Comparison of ENCODE assay signal across 14 cellular contexts in the genomic region with DNA sequence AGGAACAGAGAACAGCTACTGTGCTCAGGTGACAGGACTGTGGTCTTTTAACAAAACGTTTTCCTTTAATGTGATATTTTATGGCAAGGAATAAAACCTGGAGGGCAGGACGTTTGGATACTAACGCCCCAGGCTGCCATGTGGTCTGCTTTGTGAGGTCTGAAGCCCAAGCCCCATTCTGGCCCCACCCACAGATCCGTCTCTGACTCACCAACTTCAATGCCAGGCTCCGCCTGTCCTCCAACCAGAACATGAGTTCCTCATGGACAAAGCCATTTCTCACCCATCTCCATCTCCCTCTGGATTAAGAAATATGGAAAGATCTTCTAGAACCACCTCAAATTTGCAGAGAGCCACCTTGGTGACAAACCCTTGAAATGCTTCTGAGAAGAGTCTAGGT.
A peak's percentile ranks its signal among the peaks of the same experiment; 100 is the strongest.
DNase-seq lines count a peak whose midpoint lies in the region; ATAC-seq and TF ChIP-seq lines count a peak whose summit lies in the region.
"Had no signal": no experiment of that assay in that cellular context is flagged by ENCODE, and none has a peak within 500 bp of the region (broad histone marks: within the 10 kb centered on the region; RNA-seq: fewer than 3 reads in every experiment).

No MANE protein-coding gene starts in this region.

- TF ChIP-seq CTCF in BE2C (IDR thresholded peaks at IDR 0.05; ENCODE audit: low read depth, low read length) (no peak), astrocyte of the cerebellum (IDR thresholded peaks at IDR 0.05; ENCODE audit: low read depth, low read length, missing control alignments) (no peak)

- H3K4me1 ChIP-seq in BE2C: peaks cover 24% of the 10 kb centered on the region

- no peaks in the 10 kb centered on the region for H3K27me3 ChIP-seq in BE2C
- H3K27me3 ChIP-seq: Peyer's patch, right atrium auricular region had no signal

- ATAC-seq in left colon (peak; percentile 81), GM19324 (IDR thresholded peaks at IDR 0.05; ENCODE audit: low FRiP score, unreplicated experiment) (no peak), GM18519 (IDR thresholded peaks at IDR 0.05; ENCODE audit: low FRiP score, unreplicated experiment) (no peak)

- no peaks in the 10 kb centered on the region for H3K9me3 ChIP-seq in BE2C
- H3K9me3 ChIP-seq: Peyer's patch, right atrium auricular region had no signal

- peak; percentile 78 for DNase-seq in BE2C
- DNase-seq in HPDE6-E6E7 (ENCODE audit: extremely low spot score): peak; percentile 26
- peak; percentile 59 for DNase-seq in astrocyte of the cerebellum (ENCODE audit: low read depth)
- DNase-seq in left colon: peak; percentile 75 to 83
- no peak for DNase-seq in NCI-H748 (lab: John Stamatoyannopoulos, UW; ENCODE audit: unreplicated experiment)
- DNase-seq in activated CD4-positive, CD25-positive, alpha-beta regulatory T cell treated with anti-CD3 and anti-CD28 coated beads, Interleukin-2, amount 50 U/mL, for 72 hours: no peak
- DNase-seq: DMS79 treated with DMSO at 0.1 percent for 48 hours; immature natural killer cell; NCI-H1436; stimulated activated CD8-positive, alpha-beta memory T cell treated with anti-CD3 and anti-CD28 coated beads, Interleukin-4, amount 100 ng/mL, for 48 hours had no signal

- in situ Hi-C loops in astrocyte of the cerebellum (cut with HindIII; ENCODE audit: low sequenced_read_pairs): no loop called here

- H3K36me3 ChIP-seq in BE2C: peaks cover 55% of the 10 kb centered on the region
- H3K36me3 ChIP-seq: right atrium auricular region had no signal

- intact Hi-C loops in left colon (cut with DNase I, micrococcal nuclease): no loop called here

- H3K4me3 ChIP-seq in BE2C (ENCODE audit: low read depth, low read length) (no peak overlapping the region), astrocyte of the cerebellum (ENCODE audit: low read depth, low read length) (no peak overlapping the region)
- H3K4me3 ChIP-seq: Peyer's patch, right atrium auricular region had no signal

Comparison
In these comparisons a context has a peak if more than half of its experiments do, and no peak if none do; other contexts are left out.
1. DNase-seq: peak in BE2C (single experiment), HPDE6-E6E7 (single experiment), astrocyte of the cerebellum (single experiment) and left colon (2 of 2); none in NCI-H748 (single experiment) and activated CD4-positive, CD25-positive, alpha-beta regulatory T cell treated with anti-CD3 and anti-CD28 coated beads, Interleukin-2, amount 50 U/mL, for 72 hours (single experiment).